9 cellular contexts compared by ENCODE assay signal in the genomic region with DNA sequence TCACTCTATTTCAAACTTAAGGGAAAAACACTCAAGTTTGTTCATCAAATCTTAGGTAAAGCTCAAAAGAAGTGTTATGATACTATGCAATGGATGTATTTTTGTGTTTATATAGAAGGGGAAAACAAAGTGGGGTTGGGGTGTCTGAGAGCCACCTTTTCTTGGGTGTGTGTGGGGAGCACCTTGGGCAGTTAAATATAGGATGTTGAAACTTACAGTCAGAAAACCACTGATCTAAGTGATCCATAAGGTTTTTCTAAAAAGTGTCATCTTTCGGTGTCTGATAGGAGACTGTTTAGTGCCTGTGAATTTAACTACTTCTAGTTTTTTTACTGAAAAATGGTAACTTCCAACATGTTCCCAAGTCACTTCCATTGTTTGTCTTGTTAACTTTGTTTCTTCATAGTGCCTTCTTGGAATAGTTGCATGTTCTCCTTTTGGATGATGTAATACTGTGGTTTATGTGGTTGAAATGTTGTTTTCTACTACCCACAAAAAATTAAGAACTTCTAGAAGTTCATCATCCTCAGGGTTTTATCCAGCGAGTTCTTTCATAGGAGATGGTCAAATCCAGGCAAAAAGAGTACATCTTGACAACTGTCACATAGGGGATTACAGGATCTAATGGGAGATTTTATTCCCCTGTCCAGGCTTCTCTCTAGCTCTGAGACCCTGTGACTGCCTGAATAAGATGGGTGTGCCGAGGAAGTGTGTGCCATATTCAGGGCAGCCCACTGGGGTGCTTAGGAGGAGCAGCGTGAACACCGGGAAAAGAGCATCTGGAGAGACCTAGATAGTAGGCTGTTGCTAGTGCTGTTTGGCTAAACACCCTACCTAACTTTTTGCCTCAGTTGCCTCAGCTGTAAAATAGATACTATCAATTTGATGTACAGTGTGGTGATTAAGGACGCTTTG. TPM values are rescaled to one million over a fixed set of nuclear protein-coding genes. Genes with fewer than 3 reads are reported as not detected.
DNase-seq lines count a peak whose midpoint lies in the region; ATAC-seq, FAIRE-seq and TF ChIP-seq lines count a peak whose summit lies in the region.
"Had no signal": no experiment of that assay in that cellular context is flagged by ENCODE, and none has a peak within 500 bp of the region (broad histone marks: within the 10 kb centered on the region; RNA-seq: fewer than 3 reads in every experiment).

No MANE protein-coding gene starts in this region.

- no peak for TF ChIP-seq EP300 in H1 (IDR thresholded peaks at IDR 0.05; ENCODE audit: borderline replicate concordance in 1 of 2, low read depth in 2 of 2, low read length in 2 of 2)

- no peak overlapping the region for H3K4me3 ChIP-seq in H1 (ENCODE audit: extremely low read depth in 1 of 4, insufficient read depth in 2 of 4, low read depth in 3 of 4, low read length in 4 of 4)
- no peak overlapping the region for H3K4me3 ChIP-seq in skeletal muscle cell (ENCODE audit: low read depth, low read length)
- H3K4me3 ChIP-seq in lower leg skin (ENCODE audit: low read depth, poor library complexity, severe bottlenecking): no peak overlapping the region

- H3K27ac ChIP-seq in H1 (ENCODE audit: low read depth, low read length): no peak overlapping the region

- peak overlapping the region; percentile 36; the same call in 1 of the 2 replicates for H4K8ac ChIP-seq in H1 (ENCODE audit: extremely low read depth, insufficient read depth, low read length)

- H3K23ac ChIP-seq in H1 (ENCODE audit: insufficient read length): no peak overlapping the region

- DNase-seq in GM04503 (ENCODE audit: low read depth) (peak; percentile 91), RCC 7860 (ENCODE audit: low spot score) (peak; percentile 18), H1 (ENCODE audit: low read depth in 1 of 2, low spot score in 2 of 2) (no peak), skeletal muscle cell (ENCODE audit: low read depth) (peak; percentile 82), lower leg skin (ENCODE audit: low spot score in 2 of 2) (no peak), NAMALWA (ENCODE audit: low spot score) (no peak), left lobe of liver (ENCODE audit: low spot score) (no peak)
- no peak for DNase-seq in stimulated activated CD4-positive, alpha-beta T cell treated with anti-CD3 and anti-CD28 coated beads, Interleukin-1b, Interleukin-23, amount 100 ng/mL, for 48 hours

- no peak overlapping the region for H3K9ac ChIP-seq in H1 (replicated peaks in 1 of 4; ENCODE audit: extremely low read depth in 1 of 4, low read depth in 3 of 4, low read length in 3 of 4)

- no peak overlapping the region for H3K4ac ChIP-seq in H1 (replicated peaks; ENCODE audit: insufficient read length, low read depth, low read length)

- peaks cover 0 to 7% (median 4%) of the 10 kb centered on the region in 4 experiments; a peak in 3 of 7 replicates for H3K4me1 ChIP-seq in H1 (replicated peaks in 1 of 4; ENCODE audit: control insufficient read depth in 3 of 4, insufficient read depth in 4 of 4, low read length in 3 of 4)

- CTCF ChIA-PET in H1 (lab: Charles Lee; ENCODE audit: partially characterized antibody): interaction anchor here (2.0 to 2.1 kb wide), 2 partner anchors 25 to 40 kb away, joined by 5 to 6 read pairs; no protein-coding TSS in a partner anchor

- POLR2A ChIA-PET in H1 (lab: Charles Lee; ENCODE audit: partially characterized antibody): no interaction called here

- FAIRE-seq in RCC 7860 (lab: Jason Lieb, UNC) (peak; percentile 48), H1 (lab: Jason Lieb, UNC) (no peak)
- FAIRE-seq: endometrium had no signal

- ATAC-seq in left lobe of liver: no peak

- TF ChIP-seq CTCF in H1 (IDR thresholded peaks at IDR 0.05; ENCODE audit: control extremely low read depth in 1 of 3, insufficient read depth in 1 of 3, low read depth in 1 of 3, low read length in 3 of 3) (no peak), lower leg skin (IDR thresholded peaks at IDR 0.05) (no peak)

- H4K91ac ChIP-seq in H1 (replicated peaks; ENCODE audit: insufficient read length, low read length): no peak overlapping the region

- H3K18ac ChIP-seq in H1 (ENCODE audit: extremely low read depth, low read length): no peak overlapping the region

- H3K9me3 ChIP-seq in H1 (ENCODE audit: insufficient read depth in 2 of 2, low read depth in 1 of 2, low read length in 1 of 2): no peaks in the 10 kb centered on the region

- 83% methylated on average over 6 of the region's 6 CpGs; no CpG with 5 or more reads in 1 of the 2 experiments for WGBS in H1 (ENCODE audit: extremely low coverage in 1 of 2, insufficient coverage in 1 of 2, insufficient read length in 1 of 2, insufficient replicate concordance in 2 of 2, low coverage in 1 of 2, low lambda C conversion rate in 2 of 2, missing lambda C conversion rate in 1 of 2), 2 experiments
- WGBS in lower leg skin, 2 donors: 68 to 84% methylated on average over 6 of the region's 6 CpGs

- H3K14ac ChIP-seq in H1 (ENCODE audit: insufficient read length): no peak overlapping the region

- H3K36me3 ChIP-seq in H1 (ENCODE audit: control insufficient read depth in 2 of 4, insufficient read depth in 4 of 4, low read length in 3 of 4): peaks cover 0 to 3% (median 0%) of the 10 kb centered on the region in 4 experiments; a peak in 1 of 8 replicates

- H2BK15ac ChIP-seq in H1 (ENCODE audit: low read length): no peak overlapping the region

- H2BK20ac ChIP-seq in H1 (ENCODE audit: low read length): no peak overlapping the region

- no peak overlapping the region for H2AFZ ChIP-seq in H1 (ENCODE audit: low read length)

- H3K23me2 ChIP-seq in H1 (ENCODE audit: low read depth, low read length): no peaks in the 10 kb centered on the region

- no peak overlapping the region for H3K56ac ChIP-seq in H1 (replicated peaks; ENCODE audit: insufficient read length, low read depth, low read length)

- no peak overlapping the region for H4K5ac ChIP-seq in H1 (ENCODE audit: insufficient read length, low read depth, low read length)

- no peak overlapping the region for H2BK120ac ChIP-seq in H1 (replicated peaks; ENCODE audit: low read depth, low read length)

- H2BK12ac ChIP-seq in H1 (ENCODE audit: low read depth, low read length): no peak overlapping the region

- intact Hi-C loops in lower leg skin (cut with DNase I; ENCODE audit: low total_unique reads): no loop called here

- H3K27me3 ChIP-seq in H1 (replicated peaks in 1 of 4; ENCODE audit: control insufficient read depth in 3 of 4, extremely low read depth in 1 of 4, insufficient read depth in 3 of 4, low read length in 3 of 4): no peaks in the 10 kb centered on the region

- TF ChIP-seq RAD21 in H1 (IDR thresholded peaks at IDR 0.05 in 1 of 2, conservative IDR thresholded peaks at IDR 0.05 in 1 of 2; ENCODE audit: low read depth in 2 of 2, low read length in 2 of 2): no peak

- H2AK5ac ChIP-seq in H1 (ENCODE audit: low read depth, low read length): 0 out of 2 replicates have a peak overlapping the region, but pooled peaks have one; percentile 1

- no peak overlapping the region; the same call in 1 of the 2 replicates for H2BK5ac ChIP-seq in H1 (ENCODE audit: low read depth, low read length)

- H3K79me2 ChIP-seq in H1 (ENCODE audit: control insufficient read depth in 1 of 2, insufficient read depth in 2 of 2, low read length in 2 of 2): peaks cover 0 to 52% of the 10 kb centered on the region in 2 experiments; a peak in 2 of 4 replicates

- no peak for TF ChIP-seq POLR2A in H1 (IDR thresholded peaks at IDR 0.05; ENCODE audit: control extremely low read depth in 1 of 2, low read depth in 2 of 2, low read length in 2 of 2)
- no peak for TF ChIP-seq POLR2A in lower leg skin (IDR thresholded peaks at IDR 0.05)

- no peaks in the 10 kb centered on the region; the same call in 1 of the 2 replicates for H3K79me1 ChIP-seq in H1 (ENCODE audit: low read depth, low read length)

- H4K20me1 ChIP-seq in H1 (replicated peaks in 1 of 2; ENCODE audit: control insufficient read depth in 1 of 2, insufficient read depth in 2 of 2, low read length in 2 of 2): peaks cover 4 to 5% of the 10 kb centered on the region in 2 experiments

- H3K4me2 ChIP-seq in H1 (ENCODE audit: insufficient read depth in 1 of 2, low read depth in 2 of 2, low read length in 2 of 2): no peak overlapping the region

TF ChIP-seq in H1, 55 proteins besides CTCF, POLR2A, EP300 and RAD21:
- TF ChIP-seq NRF1 (IDR thresholded peaks at IDR 0.05; ENCODE audit: low read depth, low read length) (no peak), EZH2 (IDR thresholded peaks at IDR 0.05; ENCODE audit: low read depth, low read length, severe bottlenecking) (no peak), BACH1 (IDR thresholded peaks at IDR 0.05; ENCODE audit: low read length) (no peak), BCL11A (IDR thresholded peaks at IDR 0.05; ENCODE audit: low read depth in 2 of 2, low read length in 2 of 2) (no peak), CBX8 (IDR thresholded peaks at IDR 0.05; ENCODE audit: borderline replicate concordance, low read depth, low read length) (no peak), CREB1 (IDR thresholded peaks at IDR 0.05) (no peak), MAFK (IDR thresholded peaks at IDR 0.05; ENCODE audit: low read depth, low read length) (no peak), BRCA1 (IDR thresholded peaks at IDR 0.05; ENCODE audit: low read depth, low read length) (no peak), KDM5A (IDR thresholded peaks at IDR 0.05; ENCODE audit: low read length) (no peak)
- TF ChIP-seq, protein P1, sequence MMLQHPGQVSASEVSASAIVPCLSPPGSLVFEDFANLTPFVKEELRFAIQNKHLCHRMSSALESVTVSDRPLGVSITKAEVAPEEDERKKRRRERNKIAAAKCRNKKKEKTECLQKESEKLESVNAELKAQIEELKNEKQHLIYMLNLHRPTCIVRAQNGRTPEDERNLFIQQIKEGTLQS (IDR thresholded peaks at IDR 0.05; ENCODE audit: insufficient read depth, low read depth, low read length): no peak
TF ChIP-seq in H1: peak in this region for 0.

RNA-seq across cellular contexts. Expression of a gene that starts 46.2 kb away (rescaled TPM):
- total RNA-seq in H1 (2021; fragmentation: NEBNext Ultra II Directional; extraction: Animal tissue kit (Norgen Biotek cat#: 25700)): 48.3 and 50.5 TPM in 2 replicates
- 12.8 and 16.4 TPM in 2 replicates for polyA plus RNA-seq in H1 (2011; rRNA removed)
- polyA plus RNA-seq in H1 (2011; cell fraction: cytosol; rRNA removed): 21.9 TPM
- 10.9 TPM for polyA plus RNA-seq in H1 (2011; cell fraction: nucleus; rRNA removed)
- polyA plus RNA-seq in H1 (2012, experiment 1 of 2): 22.0 to 33.8 TPM (median 26.7 TPM) in 4 replicates
- polyA plus RNA-seq in H1 (2012, experiment 2 of 2): 2.2 TPM
- 24.1 TPM for polyA plus RNA-seq in H1 (2013, experiment 1 of 2)
- 25.0 TPM for polyA plus RNA-seq in H1 (2013, experiment 2 of 2)
- 42.6 and 45.2 TPM in 2 replicates for polyA minus RNA-seq in H1 (2011; rRNA and poly(A)+ RNA removed)
- polyA minus RNA-seq in H1 (2011; cell fraction: cytosol; rRNA and poly(A)+ RNA removed): 28.2 TPM
- polyA minus RNA-seq in H1 (2011; cell fraction: nucleus; rRNA and poly(A)+ RNA removed): 29.6 TPM
- total RNA-seq in lower leg skin (10 to 100 TPM; 65.5 to 74.7 (median 70.4) TPM), left lobe of liver (22.6 TPM)

Comparison
In these comparisons a context has a peak if more than half of its experiments do, and no peak if none do; other contexts are left out.
1. DNase-seq: peak in GM04503 (single experiment), RCC 7860 (single experiment) and skeletal muscle cell (single experiment); none in H1 (0 of 2), lower leg skin (0 of 2), NAMALWA (single experiment), left lobe of liver (single experiment) and stimulated activated CD4-positive, alpha-beta T cell treated with anti-CD3 and anti-CD28 coated beads, Interleukin-1b, Interleukin-23, amount 100 ng/mL, for 48 hours (single experiment).